15 cellular contexts compared by ENCODE assay signal in genomic region chr12:96416033-96416790, GRCh38. TPM values are rescaled to one million over a fixed set of nuclear protein-coding genes. Genes with fewer than 3 reads are reported as not detected.
DNase-seq lines count a peak whose midpoint lies in the region; ATAC-seq, FAIRE-seq and TF ChIP-seq lines count a peak whose summit lies in the region.
"Had no signal": no experiment of that assay in that cellular context is flagged by ENCODE, and none has a peak within 500 bp of the region (broad histone marks: within the 10 kb centered on the region; RNA-seq: fewer than 3 reads in every experiment).

No MANE protein-coding gene starts in this region.

- ATAC-seq in IMR-90 (ENCODE audit: low read depth) (no peak), K562 (no peak), HepG2 (no peak; the same call in 2 of the 3 replicates), GM19463 (IDR thresholded peaks at IDR 0.05; ENCODE audit: unreplicated experiment) (no peak), GM19397 (IDR thresholded peaks at IDR 0.05; ENCODE audit: unreplicated experiment) (no peak)
- ATAC-seq: activated CD8-positive, alpha-beta T cell treated with anti-CD3 and anti-CD28 coated beads, Interleukin-2, amount 10 ng/mL, durations not matched to agents 7 days and 5 days; psoas muscle; T-cell had no signal

- in situ Hi-C loops in IMR-90 (cut with MboI; ENCODE audit: low sequenced_read_pairs) (no loop called here), K562 (cut with MboI) (no loop called here), HepG2 (cut with HindIII; ENCODE audit: extremely low pct_ligation_motif_present, low pct_unique_long_range_greater_than_20kb) (no loop called here)

- peaks cover 9% of the 10 kb centered on the region for H3K4me1 ChIP-seq in IMR-90 (ENCODE audit: control insufficient read depth, insufficient read depth, low read length)
- no peaks in the 10 kb centered on the region for H3K4me1 ChIP-seq in K562 (replicated peaks in 1 of 2; ENCODE audit: control insufficient read depth in 2 of 2, insufficient read depth in 2 of 2, low read length in 2 of 2)
- peaks cover 40% of the 10 kb centered on the region for H3K4me1 ChIP-seq in HepG2 (ENCODE audit: insufficient read depth, low read length)
- no peaks in the 10 kb centered on the region for H3K4me1 ChIP-seq in kidney (ENCODE audit: control insufficient read depth in 1 of 2, insufficient read depth in 1 of 2, low read depth in 1 of 2, low read length in 2 of 2)
- H3K4me1 ChIP-seq: adrenal gland, psoas muscle had no signal

- peak overlapping the region; percentile 69; the same call in 1 of the 2 replicates for H3K18ac ChIP-seq in IMR-90 (ENCODE audit: low read depth, low read length)

- TF ChIP-seq EP300 in K562 (IDR thresholded peaks at IDR 0.05; ENCODE audit: low read length) (no peak), HepG2 (IDR thresholded peaks at IDR 0.05; ENCODE audit: low read depth in 2 of 2, low read length in 2 of 2) (peak in 1 of 2 experiments; percentile 68; a peak in 2 of 4 replicates), HepG2 (CRISPR knock-in tag; IDR thresholded peaks at IDR 0.05; ENCODE audit: borderline replicate concordance) (no peak)

- H3K27me3 ChIP-seq in IMR-90 (ENCODE audit: control insufficient read depth, insufficient read depth, low read length): no peaks in the 10 kb centered on the region
- H3K27me3 ChIP-seq in K562 (ENCODE audit: control insufficient read depth in 2 of 2, insufficient read depth in 2 of 2, low read length in 2 of 2): no peaks in the 10 kb centered on the region
- 0 out of 5 replicates have a peak, but pooled peaks cover 0 to 5% of the 10 kb centered on the region in 2 experiments for H3K27me3 ChIP-seq in HepG2 (ENCODE audit: control insufficient read depth in 1 of 2, insufficient read depth in 2 of 2, low read length in 2 of 2)
- H3K27me3 ChIP-seq: adrenal gland had no signal

- CTCF ChIA-PET in IMR-90 (lab: Yijun Ruan, JAX): no interaction called here
- CTCF ChIA-PET in K562 (lab: Yijun Ruan, JAX; ENCODE audit: low intra/inter-chr PET ratio): interaction anchor here (0.6 kb wide), 1 partner anchor 122 kb away, joined by 3 read pairs; no protein-coding TSS in a partner anchor
- CTCF ChIA-PET in HepG2 (lab: Yijun Ruan, JAX; ENCODE audit: low intra/inter-chr PET ratio, low total read pairs): no interaction called here

- POLR2A ChIA-PET in IMR-90 (lab: Charles Lee; ENCODE audit: unreplicated experiment): no interaction called here
- POLR2A ChIA-PET in K562 (lab: Yijun Ruan, JAX): no interaction called here
- POLR2A ChIA-PET in HepG2 (lab: Yijun Ruan, JAX): no interaction called here

- H3K36me3 ChIP-seq in IMR-90 (ENCODE audit: control insufficient read depth, insufficient read depth, low read length): no peaks in the 10 kb centered on the region
- no peaks in the 10 kb centered on the region for H3K36me3 ChIP-seq in K562 (ENCODE audit: control insufficient read depth, insufficient read depth, low read length)
- no peaks in the 10 kb centered on the region for H3K36me3 ChIP-seq in HepG2 (replicated peaks in 1 of 2; ENCODE audit: control insufficient read depth in 1 of 2, insufficient read depth in 2 of 2, low read length in 2 of 2)
- H3K36me3 ChIP-seq in kidney (ENCODE audit: control insufficient read depth in 1 of 2, insufficient read depth in 2 of 2, low read length in 2 of 2): no peaks in the 10 kb centered on the region
- H3K36me3 ChIP-seq: adrenal gland had no signal

- no peak overlapping the region for H3K23ac ChIP-seq in IMR-90 (ENCODE audit: low read depth, low read length)

- TF ChIP-seq POLR2A in IMR-90 (IDR thresholded peaks at IDR 0.05; ENCODE audit: low read depth, low read length) (no peak), K562 (conservative IDR thresholded peaks at IDR 0.05) (no peak), HepG2 (IDR thresholded peaks at IDR 0.05; ENCODE audit: insufficient read depth in 1 of 2, low read depth in 2 of 2, low read length in 2 of 2) (no peak)

- no peak overlapping the region for H3K14ac ChIP-seq in IMR-90 (replicated peaks; ENCODE audit: low read depth, low read length)

- peak overlapping the region; percentile 50 for H3K4me2 ChIP-seq in IMR-90 (ENCODE audit: low read depth, low read length)
- no peak overlapping the region for H3K4me2 ChIP-seq in K562 (ENCODE audit: insufficient read depth, low read length)
- H3K4me2 ChIP-seq in HepG2 (ENCODE audit: low read depth, low read length): peak overlapping the region; percentile 56

- peak; percentile 23 for DNase-seq in AG20443 (ENCODE audit: low spot score)
- peak; percentile 95 for DNase-seq in IMR-90
- DNase-seq in K562 (ENCODE audit: extremely low read depth in 1 of 4, low spot score in 3 of 4): no peak
- peak; percentile 21 for DNase-seq in HepG2 (ENCODE audit: low spot score)
- DNase-seq in kidney: no peak
- no peak for DNase-seq in urothelium cell line (ENCODE audit: low spot score)
- DNase-seq: activated CD8-positive, alpha-beta T cell treated with anti-CD3 and anti-CD28 coated beads, Interleukin-2, amount 10 ng/mL, durations not matched to agents 7 days and 5 days; adrenal gland; CD8-positive, alpha-beta memory T cell; Kasumi-1; psoas muscle; T-cell had no signal

- H2AK9ac ChIP-seq in IMR-90 (replicated peaks; ENCODE audit: low read depth, low read length, poor library complexity): no peak overlapping the region

- H3K79me2 ChIP-seq in K562 (ENCODE audit: control insufficient read depth, insufficient read depth, low read length) (no peaks in the 10 kb centered on the region), HepG2 (ENCODE audit: insufficient read depth, low read length) (no peaks in the 10 kb centered on the region)

- H3K27ac ChIP-seq in IMR-90 (ENCODE audit: insufficient read depth, low read length) (no peak overlapping the region), K562 (ENCODE audit: extremely low read depth, low read depth, low read length) (no peak overlapping the region), HepG2 (ENCODE audit: extremely low read length, insufficient read depth, low read length) (peak overlapping the region; percentile 39), kidney (ENCODE audit: low read depth in 2 of 2, low read length in 2 of 2) (no peak overlapping the region)
- H3K27ac ChIP-seq: adrenal gland, psoas muscle had no signal

- TF ChIP-seq RAD21 in IMR-90 (IDR thresholded peaks at IDR 0.05; ENCODE audit: low read length) (no peak), K562 (CRISPR knock-in tag; conservative IDR thresholded peaks at IDR 0.05 in 1 of 2, IDR thresholded peaks at IDR 0.05 in 1 of 2) (no peak), HepG2 (CRISPR knock-in tag; IDR thresholded peaks at IDR 0.05) (no peak)

- no peak overlapping the region; the same call in 1 of the 2 replicates for H2BK120ac ChIP-seq in IMR-90 (ENCODE audit: low read depth, low read length)

- no peak overlapping the region for H2AK5ac ChIP-seq in IMR-90 (ENCODE audit: low read depth, low read length)

- FAIRE-seq in K562 (lab: Jason Lieb, UNC): no peak
- FAIRE-seq in HepG2 (lab: Jason Lieb, UNC): no peak
- no peak for FAIRE-seq in kidney (lab: Jason Lieb, UNC)
- FAIRE-seq in urothelium cell line (lab: Jason Lieb, UNC): no peak
- FAIRE-seq: endometrium had no signal

- H2BK20ac ChIP-seq in IMR-90 (ENCODE audit: low read depth, low read length): no peak overlapping the region

- peak overlapping the region; percentile 11 for H2BK5ac ChIP-seq in IMR-90 (ENCODE audit: low read depth, low read length, poor library complexity, severe bottlenecking)

- TF ChIP-seq CTCF in IMR-90 (conservative IDR thresholded peaks at IDR 0.05; ENCODE audit: low read depth, low read length): no peak
- no peak for TF ChIP-seq CTCF in K562 (IDR thresholded peaks at IDR 0.05 in 2 of 3, conservative IDR thresholded peaks at IDR 0.05 in 1 of 3; ENCODE audit: insufficient read depth in 2 of 3, low read depth in 1 of 3, low read length in 3 of 3)
- no peak for TF ChIP-seq CTCF in HepG2 (CRISPR knock-in tag; IDR thresholded peaks at IDR 0.05)
- no peak for TF ChIP-seq CTCF in kidney (IDR thresholded peaks at IDR 0.05; ENCODE audit: borderline replicate concordance, extremely low read depth, insufficient read depth)

- H2BK15ac ChIP-seq in IMR-90 (ENCODE audit: low read depth, low read length): no peak overlapping the region

- H3K4me3 ChIP-seq in IMR-90 (ENCODE audit: insufficient read depth, low read depth, low read length) (no peak overlapping the region), K562 (no peak overlapping the region), HepG2 (replicated peaks in 1 of 3; ENCODE audit: insufficient read depth in 1 of 3, low read depth in 2 of 3, low read length in 3 of 3) (peak overlapping the region; percentile 13 to 38 (median 31); a peak in 4 of 6 replicates), kidney (ENCODE audit: low read length in 2 of 2) (peak overlapping the region in 1 of 2 donors; percentile 23)
- H3K4me3 ChIP-seq: adrenal gland, psoas muscle had no signal

- intact Hi-C loops in IMR-90 (cut with micrococcal nuclease): no loop called here
- intact Hi-C loops in K562 (cut with micrococcal nuclease): no loop called here
- intact Hi-C loops in HepG2 (cut with micrococcal nuclease; ENCODE audit: unreplicated experiment): no loop called here
- intact Hi-C loops in kidney (cut with DNase I): no loop called here

- H3K9ac ChIP-seq in IMR-90 (ENCODE audit: low read depth, low read length): no peak overlapping the region
- no peak overlapping the region for H3K9ac ChIP-seq in K562 (ENCODE audit: insufficient read depth in 1 of 2, low read depth in 2 of 2, low read length in 2 of 2)
- H3K9ac ChIP-seq in HepG2 (ENCODE audit: insufficient read depth, low read depth, low read length): no peak overlapping the region
- H3K9ac ChIP-seq in kidney (ENCODE audit: low read length in 2 of 2): no peak overlapping the region

- no peak overlapping the region; a peak in 1 of 4 replicates for H4K8ac ChIP-seq in IMR-90 (ENCODE audit: low read depth in 2 of 2, low read length in 2 of 2)

- dilution Hi-C loops in IMR-90 (cut with HindIII; ENCODE audit: low sequenced_read_pairs, unreplicated experiment): no loop called here

- H4K20me1 ChIP-seq in IMR-90 (ENCODE audit: insufficient read depth, low read length) (no peaks in the 10 kb centered on the region), K562 (replicated peaks; ENCODE audit: control insufficient read depth, insufficient read depth, low read length) (no peaks in the 10 kb centered on the region), HepG2 (ENCODE audit: insufficient read depth, low read length) (no peaks in the 10 kb centered on the region)

- no peak overlapping the region for H3K56ac ChIP-seq in IMR-90 (ENCODE audit: extremely low read depth, insufficient read depth, low read length)

- BruUV-seq in IMR-90 (replicated peaks; lab: Mats Ljungman, UMichigan): no TSS peak
- no TSS peak for BruUV-seq in K562 (replicated peaks; lab: Mats Ljungman, UMichigan)
- BruUV-seq in HepG2 (replicated peaks; lab: Mats Ljungman, UMichigan): no TSS peak

- no CpG with 5 or more reads among the region's 7 CpGs for WGBS in IMR-90 (ENCODE audit: extremely low coverage in 2 of 2, insufficient read length in 1 of 2), 2 experiments
- 14% methylated on average over 7 of the region's 7 CpGs for WGBS in K562 (ENCODE audit: insufficient coverage, low coverage, missing lambda C conversion rate)
- 2% methylated on average over 7 of the region's 7 CpGs for WGBS in HepG2 (ENCODE audit: low lambda C conversion rate)

- H3K9me3 ChIP-seq in IMR-90 (ENCODE audit: control insufficient read depth, insufficient read depth, low read length) (no peaks in the 10 kb centered on the region), K562 (replicated peaks; ENCODE audit: control insufficient read depth, insufficient read depth, low read depth, low read length) (no peaks in the 10 kb centered on the region), HepG2 (ENCODE audit: low read length) (no peaks in the 10 kb centered on the region), kidney (ENCODE audit: control insufficient read depth in 1 of 2, low read length in 2 of 2) (no peaks in the 10 kb centered on the region)
- H3K9me3 ChIP-seq: adrenal gland, psoas muscle had no signal

- peak overlapping the region; percentile 82; the same call in 1 of the 2 replicates for H4K5ac ChIP-seq in IMR-90 (ENCODE audit: low read depth, low read length)

- no peaks in the 10 kb centered on the region for H3K79me1 ChIP-seq in IMR-90 (ENCODE audit: low read depth in 1 of 2, low read length in 2 of 2)

- H3K4ac ChIP-seq in IMR-90 (ENCODE audit: low read depth, low read length): no peak overlapping the region

- no peaks in the 10 kb centered on the region for H3K9me1 ChIP-seq in IMR-90 (ENCODE audit: insufficient read depth, low read length)
- no peaks in the 10 kb centered on the region for H3K9me1 ChIP-seq in K562 (ENCODE audit: control insufficient read depth, insufficient read depth, low read length)

- H2AFZ ChIP-seq in IMR-90 (replicated peaks; ENCODE audit: low read length, poor library complexity) (no peak overlapping the region), K562 (ENCODE audit: low read depth, low read length) (no peak overlapping the region), HepG2 (ENCODE audit: low read length) (peak overlapping the region; percentile 4)

- no peak overlapping the region for H4K91ac ChIP-seq in IMR-90 (ENCODE audit: insufficient read depth, low read depth, low read length)

RNA-seq across cellular contexts. Expression of gene CDK17, which starts 16.0 kb away (rescaled TPM):
- total RNA-seq in IMR-90 (2012; rRNA removed) (50.2 and 58.9 TPM in 2 replicates), K562 (2014; rRNA removed) (16.8 and 17.5 TPM in 2 replicates), K562 (2014; rRNA removed; fragmentation: Illumina TruSeq; extraction: Trizol) (33.0 and 40.7 TPM in 2 replicates), K562 (2015; rRNA removed; fragmentation: Illumina TruSeq; extraction: Trizol) (32.5 and 39.3 TPM in 2 replicates), K562 (2021) (21.1 and 24.6 TPM in 2 replicates), HepG2 (2016; rRNA removed; fragmentation: Illumina TruSeq; extraction: Trizol) (20.1 and 22.3 TPM in 2 replicates), kidney (35.7 TPM)
- polyA plus RNA-seq in IMR-90 (2012; rRNA removed) (14.5 and 15.4 TPM in 2 replicates), K562 (2011; rRNA removed) (18.6 and 21.6 TPM in 2 replicates), K562 (2014; fragmentation: Illumina TruSeq; extraction: Trizol) (27.8 and 35.1 TPM in 2 replicates), K562 (2014; fragmentation: Nextera tagmentation; extraction: Ambion mirVana) (1 to 10 TPM; 4.8 to 5.4 TPM), K562 (2014; rRNA removed) (12.9 and 13.9 TPM in 2 replicates), HepG2 (2011; rRNA removed) (7.6 and 9.9 TPM in 2 replicates), kidney (ENCODE audit: insufficient read depth, low read depth, low replicate concordance) (6.6 TPM)
- 6.0 and 8.4 TPM in 2 replicates for polyA plus RNA-seq in IMR-90 (2012; cell fraction: cytosol; rRNA removed)
- 8.1 and 41.6 TPM in 2 replicates for polyA plus RNA-seq in IMR-90 (2012; cell fraction: nucleus; rRNA removed; ENCODE audit: low replicate concordance)
- total RNA-seq in K562 (2011; cell fraction: chromatin; rRNA removed; ENCODE audit: low replicate concordance): 65.9 and 172 TPM in 2 replicates
- total RNA-seq in K562 (2011; cell fraction: nucleolus; rRNA removed): 32.7 and 54.6 TPM in 2 replicates
- total RNA-seq in K562 (2011; cell fraction: nucleoplasm; rRNA removed): 69.6 and 109 TPM in 2 replicates
- polyA plus RNA-seq in K562 (2011; cell fraction: cytosol; rRNA removed): 5.4 and 12.0 TPM in 2 replicates
- polyA plus RNA-seq in K562 (2011; cell fraction: nucleus; rRNA removed): 18.3 and 30.3 TPM in 2 replicates
- polyA plus RNA-seq in K562 (2012): 13.1 and 14.2 TPM in 2 replicates
- 80.0 and 84.5 TPM in 2 replicates for polyA minus RNA-seq in K562 (2011; rRNA and poly(A)+ RNA removed)
- polyA minus RNA-seq in K562 (2011; cell fraction: cytosol; rRNA and poly(A)+ RNA removed): 20.4 and 29.0 TPM in 2 replicates
- 45.0 and 95.5 TPM in 2 replicates for polyA minus RNA-seq in K562 (2011; cell fraction: nucleus; rRNA and poly(A)+ RNA removed)
- total RNA-seq in HepG2 (2016; cell fraction: cytosol; rRNA removed; fragmentation: Illumina TruSeq; extraction: Trizol; ENCODE audit: low read depth): 12.4 and 17.6 TPM in 2 replicates
- total RNA-seq in HepG2 (2016; cell fraction: insoluble cytoplasmic fraction; rRNA removed; fragmentation: Illumina TruSeq; extraction: Trizol): 21.4 and 21.8 TPM in 2 replicates
- 6.8 and 8.7 TPM in 2 replicates for total RNA-seq in HepG2 (2016; cell fraction: membrane; rRNA removed; fragmentation: Illumina TruSeq; extraction: Trizol)
- total RNA-seq in HepG2 (2016; cell fraction: nucleus; rRNA removed; fragmentation: Illumina TruSeq; extraction: Trizol): 33.8 and 35.2 TPM in 2 replicates
- 3.7 and 6.4 TPM in 2 replicates for polyA plus RNA-seq in HepG2 (2011; cell fraction: cytosol; rRNA removed)
- 8.2 and 10.0 TPM in 2 replicates for polyA plus RNA-seq in HepG2 (2011; cell fraction: nucleus; rRNA removed)
- polyA plus RNA-seq in HepG2 (2012): 9.6 and 11.9 TPM in 2 replicates
- 0.41 and 0.44 TPM in 2 replicates for polyA plus RNA-seq in HepG2 (2016; cell fraction: cytosol; fragmentation: Illumina TruSeq; extraction: Trizol; ENCODE audit: low read depth)
- polyA plus RNA-seq in HepG2 (2016; cell fraction: insoluble cytoplasmic fraction; fragmentation: Illumina TruSeq; extraction: Trizol; ENCODE audit: low read depth): 13.7 and 14.3 TPM in 2 replicates
- 1.9 and 2.1 TPM in 2 replicates for polyA plus RNA-seq in HepG2 (2016; cell fraction: membrane; fragmentation: Illumina TruSeq; extraction: Trizol; ENCODE audit: low read depth)
- 9.6 and 12.3 TPM in 2 replicates for polyA plus RNA-seq in HepG2 (2016; cell fraction: nucleus; fragmentation: Illumina TruSeq; extraction: Trizol; ENCODE audit: insufficient read depth, low read depth)
- 36.0 and 45.8 TPM in 2 replicates for polyA minus RNA-seq in HepG2 (2011; rRNA and poly(A)+ RNA removed; ENCODE audit: low replicate concordance)
- polyA minus RNA-seq in HepG2 (2011; cell fraction: cytosol; rRNA and poly(A)+ RNA removed): 25.9 and 29.8 TPM in 2 replicates
- polyA minus RNA-seq in HepG2 (2011; cell fraction: nucleus; rRNA and poly(A)+ RNA removed): 152 and 172 TPM in 2 replicates

Comparison
In these comparisons a context has a peak if more than half of its experiments do, and no peak if none do; other contexts are left out.
1. DNase-seq: peak in AG20443 (single experiment), IMR-90 (single experiment) and HepG2 (single experiment); none in K562 (0 of 4), kidney (single experiment) and urothelium cell line (single experiment).
2. H3K4me3 ChIP-seq: peak in HepG2 (3 of 3); none in IMR-90 (single experiment) and K562 (single experiment).